In the genomic region with DNA sequence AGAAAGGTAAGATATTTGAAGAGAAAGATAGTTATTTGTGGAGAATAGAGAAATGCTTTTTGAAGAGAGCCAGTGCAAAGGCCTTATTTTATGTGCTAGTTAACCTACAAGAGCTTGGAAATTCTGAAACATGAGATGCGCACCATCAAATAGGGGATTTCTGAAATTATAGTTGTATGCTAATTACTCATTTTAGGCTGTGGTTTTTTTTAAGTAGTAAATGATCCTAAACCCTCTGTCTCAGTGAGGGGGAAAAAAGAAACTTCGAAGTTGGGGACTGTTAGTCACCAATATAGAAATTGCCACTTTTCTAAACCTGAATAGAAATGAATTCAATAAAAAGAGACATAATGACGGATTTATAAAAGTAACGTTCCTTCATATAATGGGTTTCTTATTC, we compare ENCODE assay signal across 13 cellular contexts.
"Had no signal": no experiment of that assay in that cellular context is flagged by ENCODE, and none has a peak within 500 bp of the region (broad histone marks: within the 10 kb centered on the region; RNA-seq: fewer than 3 reads in every experiment).

No MANE protein-coding gene starts in this region.

- H3K27me3 ChIP-seq: colonic mucosa, right lobe of liver had no signal

- DNase-seq: activated CD4-positive, alpha-beta T cell treated with anti-CD3 and anti-CD28 coated beads for 1 hour; amygdala; central memory CD4-positive, alpha-beta T cell; colonic mucosa; left cardiac atrium; lower lobe of right lung; psoas muscle; right lobe of liver; T1000 had no signal

- H3K27me3 Mint-ChIP-seq: brain had no signal

- H3K36me3 Mint-ChIP-seq: brain, mesothelial cell of epicardium had no signal

- H3K4me1 ChIP-seq: colonic mucosa, lower lobe of right lung, psoas muscle, right lobe of liver had no signal

- H3K4me1 Mint-ChIP-seq: neural crest cell had no signal

- H3K36me3 ChIP-seq: colonic mucosa, lower lobe of right lung, right lobe of liver had no signal

- H3K9me3 ChIP-seq: colonic mucosa, lower lobe of right lung, psoas muscle, right lobe of liver had no signal

- H3K4me3 ChIP-seq: colonic mucosa, lower lobe of right lung, psoas muscle, right lobe of liver, smooth muscle cell had no signal

- ATAC-seq: left cardiac atrium, lower lobe of right lung, psoas muscle, right lobe of liver had no signal

- H3K9me3 Mint-ChIP-seq: brain, mesothelial cell of epicardium, neural crest cell had no signal

- H3K27ac ChIP-seq: colonic mucosa, lower lobe of right lung, psoas muscle, right lobe of liver had no signal

- H3K4me3 Mint-ChIP-seq: brain, mesothelial cell of epicardium, neural crest cell had no signal

- H3K27ac Mint-ChIP-seq: brain, mesothelial cell of epicardium had no signal
